7 cellular contexts compared by ENCODE assay signal in genomic region chr2:110394767-110395166, GRCh38.
DNase-seq lines count a peak whose midpoint lies in the region; ATAC-seq, FAIRE-seq and TF ChIP-seq lines count a peak whose summit lies in the region.
"Not testable (repeated sequence)": the region's sequence is repeated elsewhere in the genome, so short reads cannot be mapped to it uniquely, and the experiment has no call there.

No MANE protein-coding gene starts in this region.

- not testable (repeated sequence) for H3K4me3 ChIP-seq in GM23338; bronchial epithelial cell (ENCODE audit: low read depth, low read length); lower lobe of right lung

- H3K4me2 ChIP-seq in GM23338 = not testable (repeated sequence)

- not testable (repeated sequence) for H3K36me3 Mint-ChIP-seq in GM23338 (ENCODE audit: low read depth); WTC11; stimulated activated effector memory CD8-positive, alpha-beta T cell treated with anti-CD3 and anti-CD28 coated beads, Interleukin-12 subunit alpha, Interleukin-12 subunit beta, amount 100 ng/mL, for 72 hours

- intact Hi-C loops in lower lobe of right lung (cut with DNase I) = not testable (repeated sequence)

- H2AFZ ChIP-seq in GM23338 = not testable (repeated sequence)

- DNase-seq in GM23338 (ENCODE audit: low spot score); HTR-8/SVneo (ENCODE audit: insufficient read length, low spot score); WTC11 (ENCODE audit: low spot score); bronchial epithelial cell (ENCODE audit: low read depth); lower lobe of right lung; stimulated activated effector memory CD8-positive, alpha-beta T cell treated with anti-CD3 and anti-CD28 coated beads, Interleukin-12 subunit alpha, Interleukin-12 subunit beta, amount 100 ng/mL, for 72 hours (ENCODE audit: low spot score in 2 of 2): not testable (repeated sequence)

- H3K9me2 ChIP-seq in GM23338 (ENCODE audit: insufficient read depth) = not testable (repeated sequence)

- TF ChIP-seq CTCF in GM23338 (conservative IDR thresholded peaks at IDR 0.05; ENCODE audit: low read depth in 2 of 2); WTC11 (IDR thresholded peaks at IDR 0.05); bronchial epithelial cell (IDR thresholded peaks at IDR 0.05; ENCODE audit: insufficient read depth, low read length, severe bottlenecking); lower lobe of right lung (IDR thresholded peaks at IDR 0.05): not testable (repeated sequence)

- not testable (repeated sequence) for H3K27ac ChIP-seq in GM23338 (ENCODE audit: low read depth); lower lobe of right lung

- not testable (repeated sequence) for H3K9me3 Mint-ChIP-seq in GM23338; WTC11; stimulated activated effector memory CD8-positive, alpha-beta T cell treated with anti-CD3 and anti-CD28 coated beads, Interleukin-12 subunit alpha, Interleukin-12 subunit beta, amount 100 ng/mL, for 72 hours

- not testable (repeated sequence) for H3K27me3 Mint-ChIP-seq in GM23338 (ENCODE audit: insufficient read depth, low read depth, poor library complexity); WTC11 (ENCODE audit: low read depth)

- H3K4me1 ChIP-seq in GM23338 (ENCODE audit: insufficient read depth); lower lobe of right lung: not testable (repeated sequence)

- not testable (repeated sequence) for H4K20me1 ChIP-seq in GM23338 (replicated peaks; ENCODE audit: insufficient read depth)

- not testable (repeated sequence) for H3K27me3 ChIP-seq in GM23338 (ENCODE audit: insufficient read depth); bronchial epithelial cell (ENCODE audit: control insufficient read depth, insufficient read depth, low read length); lower lobe of right lung (ENCODE audit: low read depth)

- not testable (repeated sequence) for H3K4me3 Mint-ChIP-seq in GM23338; WTC11; stimulated activated effector memory CD8-positive, alpha-beta T cell treated with anti-CD3 and anti-CD28 coated beads, Interleukin-12 subunit alpha, Interleukin-12 subunit beta, amount 100 ng/mL, for 72 hours

- not testable (repeated sequence) for H3K27ac Mint-ChIP-seq in GM23338; WTC11; stimulated activated effector memory CD8-positive, alpha-beta T cell treated with anti-CD3 and anti-CD28 coated beads, Interleukin-12 subunit alpha, Interleukin-12 subunit beta, amount 100 ng/mL, for 72 hours

- POLR2A ChIA-PET in WTC11 (lab: Charles Lee) = not testable (repeated sequence)

- peak; percentile 34 for ATAC-seq in GM23338
- ATAC-seq in WTC11 = peak; percentile 58
- ATAC-seq in lower lobe of right lung = peak; percentile 53 to 74
- peak; percentile 22 for ATAC-seq in stimulated activated effector memory CD8-positive, alpha-beta T cell treated with anti-CD3 and anti-CD28 coated beads, Interleukin-12 subunit alpha, Interleukin-12 subunit beta, amount 100 ng/mL, for 72 hours

- H3K4me1 Mint-ChIP-seq in GM23338; WTC11; stimulated activated effector memory CD8-positive, alpha-beta T cell treated with anti-CD3 and anti-CD28 coated beads, Interleukin-12 subunit alpha, Interleukin-12 subunit beta, amount 100 ng/mL, for 72 hours: not testable (repeated sequence)

- peak; percentile 85 for FAIRE-seq in HTR-8/SVneo (lab: Jason Lieb, UNC)
- FAIRE-seq in bronchial epithelial cell (lab: Jason Lieb, UNC) = peak; percentile 98
- FAIRE-seq in islet of Langerhans (lab: Jason Lieb, UNC) = peak; percentile 27

- not testable (repeated sequence) for H3F3A ChIP-seq in GM23338 (replicated peaks; ENCODE audit: low read depth)

- not testable (repeated sequence) for H3K9me3 ChIP-seq in lower lobe of right lung

- H3K36me3 ChIP-seq in GM23338 (ENCODE audit: insufficient read depth); bronchial epithelial cell (ENCODE audit: control insufficient read depth, insufficient read depth, low read length); lower lobe of right lung: not testable (repeated sequence)

- CTCF ChIA-PET in WTC11 (lab: Charles Lee) = not testable (repeated sequence)

- H3K79me2 ChIP-seq in GM23338 (replicated peaks; ENCODE audit: insufficient read depth) = not testable (repeated sequence)
